26 cellular contexts compared by ENCODE assay signal in genomic region chr15:93362821-93363220, GRCh38.
DNase-seq lines count a peak whose midpoint lies in the region; ATAC-seq and TF ChIP-seq lines count a peak whose summit lies in the region.
"Had no signal": no experiment of that assay in that cellular context is flagged by ENCODE, and none has a peak within 500 bp of the region (broad histone marks: within the 10 kb centered on the region; RNA-seq: fewer than 3 reads in every experiment).

No MANE protein-coding gene starts in this region.

- TF ChIP-seq CTCF in WTC11 (IDR thresholded peaks at IDR 0.05) = no peak
- TF ChIP-seq CTCF in ovary (IDR thresholded peaks at IDR 0.05) = no peak

- H3K4me3 ChIP-seq in iPS-18a (ENCODE audit: low read length) (peak overlapping the region; percentile 31), ovary (no peak overlapping the region)
- H3K4me3 ChIP-seq: dorsolateral prefrontal cortex, heart left ventricle, Peyer's patch, psoas muscle, transverse colon had no signal

- POLR2A ChIA-PET in WTC11 (lab: Charles Lee) = interaction anchor here (1.1 kb wide), 1 partner anchor 275 kb away, joined by 3 read pairs; no protein-coding TSS in a partner anchor

- peaks cover 79% of the 10 kb centered on the region for H3K27me3 ChIP-seq in iPS-18a (ENCODE audit: control insufficient read depth, insufficient read depth, low read length)
- H3K27me3 ChIP-seq in ovary = no peaks in the 10 kb centered on the region
- H3K27me3 ChIP-seq: Peyer's patch, transverse colon had no signal

- H3K4me1 ChIP-seq in iPS-18a (ENCODE audit: control insufficient read depth, low read depth, low read length) (peaks cover 39% of the 10 kb centered on the region), ovary (ENCODE audit: insufficient read depth) (no peaks in the 10 kb centered on the region)
- H3K4me1 ChIP-seq: heart left ventricle, Peyer's patch, psoas muscle, transverse colon had no signal

- in situ Hi-C loops in G401 (cut with HindIII; ENCODE audit: low sequenced_read_pairs) = loop anchor here (5.0 kb wide), 1 partner anchor 96 kb away; no protein-coding TSS in a partner anchor

- peak; percentile 1 for DNase-seq in DMS 273 (lab: John Stamatoyannopoulos, UW; ENCODE audit: unreplicated experiment)
- no peak for DNase-seq in DMS 273 treated with DMSO at 0.1 percent for 48 hours (lab: John Stamatoyannopoulos, UW)
- DNase-seq in WTC11 (ENCODE audit: low spot score) = no peak
- DNase-seq in ovary = peak in 3 of 5 donors; percentile 24 to 41 (median 35)
- no peak for DNase-seq in G401 (ENCODE audit: low spot score)
- no peak for DNase-seq in NCI-H1436 (lab: John Stamatoyannopoulos, UW)
- DNase-seq in posterior vena cava (ENCODE audit: low spot score) = no peak
- DNase-seq: activated CD4-positive, alpha-beta T cell treated with anti-CD3 and anti-CD28 coated beads for 1 hour; activated gamma-delta T cell treated with Interleukin-2 at 50 U/mL for 16 hours; activated naive CD8-positive, alpha-beta T cell treated with anti-CD3 and anti-CD28 coated beads, Interleukin-2, amount 50 U/mL, for 24 hours; activated T-cell treated with anti-CD3 and anti-CD28 coated beads, Interleukin-2, amount 50 U/mL, for 1 hour; CD4-positive, alpha-beta memory T cell; dorsolateral prefrontal cortex; GDM1; heart left ventricle; midbrain; NCI-H2029 treated with DMSO at 0.1 percent for 48 hours; Peyer's patch; psoas muscle; transverse colon had no signal

- 26 to 38% (median 26%) methylated on average over 8 of the region's 8 CpGs for WGBS in ovary, 3 donors

- no peaks in the 10 kb centered on the region for H3K36me3 ChIP-seq in iPS-18a (ENCODE audit: control insufficient read depth, low read depth, low read length)
- H3K36me3 ChIP-seq in ovary = no peaks in the 10 kb centered on the region
- H3K36me3 ChIP-seq: heart left ventricle, Peyer's patch, transverse colon had no signal

- H3K9me3 ChIP-seq in iPS-18a (ENCODE audit: control insufficient read depth, low read depth, low read length) (no peaks in the 10 kb centered on the region), ovary (no peaks in the 10 kb centered on the region)
- H3K9me3 ChIP-seq: heart left ventricle, Peyer's patch, psoas muscle, transverse colon had no signal

- H3K27ac Mint-ChIP-seq in WTC11 = no peak overlapping the region
- H3K27ac Mint-ChIP-seq: activated naive CD8-positive, alpha-beta T cell treated with anti-CD3 and anti-CD28 coated beads, Interleukin-2, amount 50 U/mL, for 24 hours; CD4-positive, alpha-beta memory T cell; natural killer cell treated with Interleukin-12 subunit alpha and Interleukin-12 subunit beta and Interleukin-15 and Interleukin-18, amount 100 ng/mL, for 72 hours; T-helper 1 cell treated with Interleukin-12 subunit alpha and Interleukin-12 subunit beta and Interleukin-4 antibody, amounts not matched to agents 30 μg/mL and 1 μg/mL, for 36 hours had no signal

- peaks cover 97% of the 10 kb centered on the region for H3K27me3 Mint-ChIP-seq in WTC11 (ENCODE audit: low read depth)

- peak overlapping the region; percentile 13; the same call in 1 of the 2 replicates for H3K4me3 Mint-ChIP-seq in WTC11
- H3K4me3 Mint-ChIP-seq: activated naive CD8-positive, alpha-beta T cell treated with anti-CD3 and anti-CD28 coated beads, Interleukin-2, amount 50 U/mL, for 24 hours; CD4-positive, alpha-beta memory T cell; central memory CD8-positive, alpha-beta T cell; natural killer cell treated with Interleukin-12 subunit alpha and Interleukin-12 subunit beta and Interleukin-15 and Interleukin-18, amount 100 ng/mL, for 72 hours; T-helper 1 cell treated with Interleukin-12 subunit alpha and Interleukin-12 subunit beta and Interleukin-4 antibody, amounts not matched to agents 30 μg/mL and 1 μg/mL, for 36 hours had no signal

- no peak for TF ChIP-seq POLR2A in ovary (IDR thresholded peaks at IDR 0.05)

- no peak overlapping the region for H3K27ac ChIP-seq in iPS-18a (ENCODE audit: low read length)
- no peak overlapping the region for H3K27ac ChIP-seq in ovary
- H3K27ac ChIP-seq: 22Rv1, dorsolateral prefrontal cortex, heart left ventricle, KMS-11, Peyer's patch, psoas muscle, transverse colon had no signal

- TF ChIP-seq EP300 in ovary (IDR thresholded peaks at IDR 0.05) = no peak

- CTCF ChIA-PET in WTC11 (lab: Charles Lee) = interaction anchor here (1.3 to 2.5 kb wide), 4 partner anchors 29 to 757 kb away, joined by 3 to 12 read pairs (median 6); no protein-coding TSS in a partner anchor

- H3K9ac ChIP-seq in iPS-18a (ENCODE audit: low read length) = no peak overlapping the region
- H3K9ac ChIP-seq: KMS-11 had no signal

- intact Hi-C loops in ovary (cut with DNase I) (no loop called here), posterior vena cava (cut with DNase I) (no loop called here)

- H3K4me1 Mint-ChIP-seq in WTC11 = peaks cover 57% of the 10 kb centered on the region
- H3K4me1 Mint-ChIP-seq: activated naive CD8-positive, alpha-beta T cell treated with anti-CD3 and anti-CD28 coated beads, Interleukin-2, amount 50 U/mL, for 24 hours; CD4-positive, alpha-beta memory T cell; central memory CD8-positive, alpha-beta T cell had no signal

- ATAC-seq in WTC11 = peak; percentile 47
- ATAC-seq: activated naive CD8-positive, alpha-beta T cell treated with anti-CD3 and anti-CD28 coated beads, Interleukin-2, amount 50 U/mL, for 24 hours; heart left ventricle; natural killer cell treated with Interleukin-12 subunit alpha and Interleukin-12 subunit beta and Interleukin-15 and Interleukin-18, amount 100 ng/mL, for 72 hours; psoas muscle had no signal

- no peaks in the 10 kb centered on the region for H3K36me3 Mint-ChIP-seq in WTC11
- H3K36me3 Mint-ChIP-seq: CD4-positive, alpha-beta memory T cell; natural killer cell treated with Interleukin-12 subunit alpha and Interleukin-12 subunit beta and Interleukin-15 and Interleukin-18, amount 100 ng/mL, for 72 hours had no signal

- no peaks in the 10 kb centered on the region for H3K9me3 Mint-ChIP-seq in WTC11
- H3K9me3 Mint-ChIP-seq: activated naive CD8-positive, alpha-beta T cell treated with anti-CD3 and anti-CD28 coated beads, Interleukin-2, amount 50 U/mL, for 24 hours; CD4-positive, alpha-beta memory T cell; central memory CD8-positive, alpha-beta T cell; natural killer cell treated with Interleukin-12 subunit alpha and Interleukin-12 subunit beta and Interleukin-15 and Interleukin-18, amount 100 ng/mL, for 72 hours; T-helper 1 cell treated with Interleukin-12 subunit alpha and Interleukin-12 subunit beta and Interleukin-4 antibody, amounts not matched to agents 30 μg/mL and 1 μg/mL, for 36 hours had no signal

TF ChIP-seq in WTC11, 78 proteins besides CTCF, POLR2A, EP300 and RAD21 (continues in another document):
- TF ChIP-seq ZNF512 (CRISPR knock-in tag; IDR thresholded peaks at IDR 0.05; ENCODE audit: borderline replicate concordance) = no peak
- no peak for TF ChIP-seq PRDM15 (CRISPR knock-in tag; IDR thresholded peaks at IDR 0.05)
- no peak for TF ChIP-seq TP53 (CRISPR knock-in tag; IDR thresholded peaks at IDR 0.05)
- no peak for TF ChIP-seq ATF1 (CRISPR knock-in tag; IDR thresholded peaks at IDR 0.05)
- TF ChIP-seq ZSCAN18 (CRISPR knock-in tag; IDR thresholded peaks at IDR 0.05) = no peak

Comparison
In these comparisons a context has a peak if more than half of its experiments do, and no peak if none do; other contexts are left out.
1. DNase-seq: peak in DMS 273 (single experiment) and ovary (3 of 5); none in DMS 273 treated with DMSO at 0.1 percent for 48 hours (single experiment), WTC11 (single experiment), G401 (single experiment), NCI-H1436 (single experiment) and posterior vena cava (single experiment).